In genomic region chr10:29266641-29267040, GRCh38 we compare ENCODE assay signal across 22 cellular contexts. TPM values are rescaled to one million over a fixed set of nuclear protein-coding genes. Genes with fewer than 3 reads are reported as not detected.
DNase-seq lines count a peak whose midpoint lies in the region; ATAC-seq, FAIRE-seq and TF ChIP-seq lines count a peak whose summit lies in the region.
"Had no signal": no experiment of that assay in that cellular context is flagged by ENCODE, and none has a peak within 500 bp of the region (broad histone marks: within the 10 kb centered on the region; RNA-seq: fewer than 3 reads in every experiment).

No MANE protein-coding gene starts in this region.

- H3K4me1 ChIP-seq in astrocyte (ENCODE audit: insufficient read depth, low read length) (peaks cover 2% of the 10 kb centered on the region), smooth muscle cell (ENCODE audit: low read depth) (peaks cover 12% of the 10 kb centered on the region)
- H3K4me1 ChIP-seq: lower lobe of right lung, pancreas, SJCRH30, vagina had no signal

- H3K27me3 Mint-ChIP-seq in astrocyte (ENCODE audit: low read depth, unreplicated experiment): no peaks in the 10 kb centered on the region

- H3K4me3 ChIP-seq in astrocyte (ENCODE audit: insufficient read depth, low read depth, low read length): no peak overlapping the region
- H3K4me3 ChIP-seq in smooth muscle cell: no peak overlapping the region
- H3K4me3 ChIP-seq: lower lobe of right lung, pancreas, SJCRH30, vagina had no signal

- H2AFZ ChIP-seq in astrocyte (ENCODE audit: low read depth, low read length): peak overlapping the region; percentile 13
- peak overlapping the region; percentile 64 for H2AFZ ChIP-seq in smooth muscle cell (ENCODE audit: low read depth)

- H3K9ac ChIP-seq in astrocyte (ENCODE audit: low read length): no peak overlapping the region
- no peak overlapping the region for H3K9ac ChIP-seq in smooth muscle cell (ENCODE audit: low read depth)

- peaks cover 9% of the 10 kb centered on the region for H3K9me3 Mint-ChIP-seq in astrocyte (ENCODE audit: unreplicated experiment)

- H3F3A ChIP-seq in smooth muscle cell (ENCODE audit: low read depth): no peaks in the 10 kb centered on the region

- no peaks in the 10 kb centered on the region for H3K4me1 Mint-ChIP-seq in astrocyte (ENCODE audit: low read depth, unreplicated experiment)
- H3K4me1 Mint-ChIP-seq: stimulated activated naive B cell treated with anti-CD40 and anti-IgM and Interleukin-4, amounts not matched to agents 10 μg/mL and 1 μg/mL and 100 μg/mL, for 72 hours had no signal

- WGBS in smooth muscle cell (ENCODE audit: low lambda C conversion rate): 83% methylated on average over 8 of the region's 8 CpGs

- TF ChIP-seq CTCF in astrocyte (IDR thresholded peaks at IDR 0.05; ENCODE audit: insufficient read depth, low read depth, low read length) (no peak), smooth muscle cell (IDR thresholded peaks at IDR 0.05; ENCODE audit: borderline replicate concordance, insufficient read depth, poor library complexity, severe bottlenecking) (no peak)

- H4K20me1 ChIP-seq in astrocyte (ENCODE audit: insufficient read depth, low read length): no peaks in the 10 kb centered on the region
- no peaks in the 10 kb centered on the region for H4K20me1 ChIP-seq in smooth muscle cell (ENCODE audit: low read depth)

- H3K36me3 ChIP-seq in astrocyte (ENCODE audit: insufficient read depth, low read length): no peaks in the 10 kb centered on the region
- no peaks in the 10 kb centered on the region for H3K36me3 ChIP-seq in smooth muscle cell (ENCODE audit: low read depth)
- H3K36me3 ChIP-seq: lower lobe of right lung, pancreas, SJCRH30, vagina, WERI-Rb-1 had no signal

- no peak overlapping the region for H3K4me3 Mint-ChIP-seq in astrocyte (ENCODE audit: unreplicated experiment)
- H3K4me3 Mint-ChIP-seq: effector memory CD8-positive, alpha-beta T cell; stimulated activated naive B cell treated with anti-CD40 and anti-IgM and Interleukin-4, amounts not matched to agents 10 μg/mL and 1 μg/mL and 100 μg/mL, for 72 hours had no signal

- no peak for FAIRE-seq in astrocyte (lab: Jason Lieb, UNC)
- FAIRE-seq: H54, pancreas had no signal

- H3K9me3 ChIP-seq in astrocyte (ENCODE audit: insufficient read depth, low read depth, low read length): no peaks in the 10 kb centered on the region
- no peaks in the 10 kb centered on the region for H3K9me3 ChIP-seq in smooth muscle cell (replicated peaks; ENCODE audit: low read depth)
- H3K9me3 ChIP-seq: lower lobe of right lung, pancreas, SJCRH30, vagina had no signal

- peaks cover 3% of the 10 kb centered on the region for H3K36me3 Mint-ChIP-seq in astrocyte (ENCODE audit: low read depth, unreplicated experiment)
- H3K36me3 Mint-ChIP-seq: stimulated activated naive B cell treated with anti-CD40 and anti-IgM and Interleukin-4, amounts not matched to agents 10 μg/mL and 1 μg/mL and 100 μg/mL, for 72 hours had no signal

- H3K4me2 ChIP-seq in astrocyte (ENCODE audit: low read length) (peak overlapping the region; percentile 31), smooth muscle cell (no peak overlapping the region)

- ATAC-seq in HG03520 (IDR thresholded peaks at IDR 0.05; ENCODE audit: unreplicated experiment): no peak
- no peak for ATAC-seq in GM18517 (IDR thresholded peaks at IDR 0.05; ENCODE audit: unreplicated experiment)
- ATAC-seq: effector memory CD8-positive, alpha-beta T cell; lower lobe of right lung; pancreas; stimulated activated naive B cell treated with anti-CD40 and anti-IgM and Interleukin-4, amounts not matched to agents 10 μg/mL and 1 μg/mL and 100 μg/mL, for 72 hours had no signal

- H3K79me2 ChIP-seq in astrocyte (ENCODE audit: insufficient read depth, low read length) (no peaks in the 10 kb centered on the region), smooth muscle cell (ENCODE audit: low read depth) (no peaks in the 10 kb centered on the region)

- DNase-seq in NCI-H748 (lab: John Stamatoyannopoulos, UW; ENCODE audit: unreplicated experiment): peak; percentile 4
- no peak for DNase-seq in NCI-H748 treated with DMSO at 0.1 percent for 48 hours (lab: John Stamatoyannopoulos, UW)
- peak; percentile 22 for DNase-seq in astrocyte (ENCODE audit: low read depth)
- DNase-seq in iPS-NIHi11 (ENCODE audit: low spot score): peak; percentile 34
- DNase-seq in smooth muscle cell (lab: John Stamatoyannopoulos, UW; ENCODE audit: unreplicated experiment): no peak
- no peak for DNase-seq in activated CD4-positive, CD25-positive, alpha-beta regulatory T cell treated with anti-CD3 and anti-CD28 coated beads, Interleukin-2, amount 50 U/mL, for 72 hours
- DNase-seq: activated CD8-positive, alpha-beta memory T cell treated with anti-CD3 and anti-CD28 coated beads, Interleukin-2, amount 50 U/mL, for 4 hours; amniotic stem cell; effector memory CD8-positive, alpha-beta T cell; lower lobe of right lung; NCI-H1417 treated with DMSO at 0.1 percent for 48 hours; pancreas; SJCRH30; stimulated activated CD4-positive, alpha-beta T cell treated with anti-CD3 and anti-CD28 coated beads, Interleukin-2, amount 100 ng/mL, for 48 hours; stimulated activated naive B cell treated with anti-CD40 and anti-IgM and Interleukin-4, amounts not matched to agents 10 μg/mL and 1 μg/mL and 100 μg/mL, for 72 hours; WERI-Rb-1 had no signal

- H3K27ac ChIP-seq in astrocyte (ENCODE audit: low read depth, low read length) (no peak overlapping the region), smooth muscle cell (ENCODE audit: low read depth) (no peak overlapping the region)
- H3K27ac ChIP-seq: lower lobe of right lung, pancreas, SJCRH30, vagina, WERI-Rb-1 had no signal

- no peak overlapping the region for H3K27ac Mint-ChIP-seq in astrocyte (ENCODE audit: unreplicated experiment)
- H3K27ac Mint-ChIP-seq: effector memory CD8-positive, alpha-beta T cell; stimulated activated naive B cell treated with anti-CD40 and anti-IgM and Interleukin-4, amounts not matched to agents 10 μg/mL and 1 μg/mL and 100 μg/mL, for 72 hours had no signal

- no peaks in the 10 kb centered on the region for H3K27me3 ChIP-seq in astrocyte (ENCODE audit: insufficient read depth, low read length)
- no peaks in the 10 kb centered on the region for H3K27me3 ChIP-seq in smooth muscle cell (ENCODE audit: low read depth)
- H3K27me3 ChIP-seq: pancreas, SJCRH30, vagina had no signal

RNA-seq across cellular contexts. Expression of gene LYZL1, which starts 22.2 kb away (rescaled TPM):
- total RNA-seq in astrocyte (not detected in 2 replicates), smooth muscle cell (not detected in 2 replicates)
- polyA plus RNA-seq in smooth muscle cell: not detected in 2 replicates
- total RNA-seq: HT1080, lower lobe of right lung, pancreas, SJCRH30, vagina had no signal
- polyA plus RNA-seq: AG04450, pancreas had no signal

Comparison
In these comparisons a context has a peak if more than half of its experiments do, and no peak if none do; other contexts are left out.
1. DNase-seq: peak in NCI-H748 (single experiment), astrocyte (single experiment) and iPS-NIHi11 (single experiment); none in NCI-H748 treated with DMSO at 0.1 percent for 48 hours (single experiment), smooth muscle cell (single experiment) and activated CD4-positive, CD25-positive, alpha-beta regulatory T cell treated with anti-CD3 and anti-CD28 coated beads, Interleukin-2, amount 50 U/mL, for 72 hours (single experiment).